9 cellular contexts compared by ENCODE assay signal in genomic region chr2:28643911-28644334, GRCh38.
DNase-seq lines count a peak whose midpoint lies in the region; ATAC-seq and TF ChIP-seq lines count a peak whose summit lies in the region.
"Had no signal": no experiment of that assay in that cellular context is flagged by ENCODE, and none has a peak within 500 bp of the region (broad histone marks: within the 10 kb centered on the region; RNA-seq: fewer than 3 reads in every experiment).

No MANE protein-coding gene starts in this region.

- intact Hi-C loops in MCF 10A (cut with micrococcal nuclease) = loop anchor here (2.0 to 5.0 kb wide), 2 partner anchors 73 to 108 kb away; partner anchors contain the start of gene PPP1CB
- intact Hi-C loops in lower lobe of right lung (cut with DNase I) = no loop called here
- intact Hi-C loops in activated T-helper 2 cell treated with anti-CD3 and anti-CD28 coated beads, Interferon-gamma antibody, Interleukin-2, Interleukin-4, amounts not matched to agents 10 μg/mL and 5 μg/mL and 100 μg/mL, durations not matched to agents 14 hours and 24 hours and 36 hours (cut with micrococcal nuclease) = no loop called here

- H3K36me3 Mint-ChIP-seq in MCF 10A (ENCODE audit: insufficient read depth, unreplicated experiment) = no peaks in the 10 kb centered on the region
- H3K36me3 Mint-ChIP-seq in activated T-helper 2 cell treated with anti-CD3 and anti-CD28 coated beads, Interferon-gamma antibody, Interleukin-2, Interleukin-4, amounts not matched to agents 10 μg/mL and 5 μg/mL and 100 μg/mL, durations not matched to agents 14 hours and 24 hours and 36 hours (ENCODE audit: low read depth) = no peaks in the 10 kb centered on the region

- BruUV-seq in MCF 10A (replicated peaks; lab: Mats Ljungman, UMichigan) = no TSS peak

- CTCF ChIA-PET in MCF 10A (lab: Yijun Ruan, JAX) = interaction anchor here (1.7 kb wide), 1 partner anchor 49 kb away, joined by 8 read pairs; no protein-coding TSS in a partner anchor

- peak overlapping the region; percentile 59 for H3K27ac Mint-ChIP-seq in MCF 10A (ENCODE audit: low read depth, unreplicated experiment)
- H3K27ac Mint-ChIP-seq in activated T-helper 2 cell treated with anti-CD3 and anti-CD28 coated beads, Interferon-gamma antibody, Interleukin-2, Interleukin-4, amounts not matched to agents 10 μg/mL and 5 μg/mL and 100 μg/mL, durations not matched to agents 14 hours and 24 hours and 36 hours = no peak overlapping the region

- no peak overlapping the region for H3K9ac ChIP-seq in mesendoderm (ENCODE audit: low read length)

- POLR2A ChIA-PET in MCF 10A (lab: Yijun Ruan, JAX) = interaction anchor here (0.6 to 2.1 kb wide), 17 partner anchors 11 to 157 kb away, joined by 3 to 10 read pairs (median 4); partner anchors contain the start of gene PPP1CB

- H2BK120ac ChIP-seq in mesendoderm (ENCODE audit: low read depth, low read length) = no peak overlapping the region

- no peak overlapping the region for H4K8ac ChIP-seq in mesendoderm (ENCODE audit: low read depth, low read length)

- no peak overlapping the region for H3K4ac ChIP-seq in mesendoderm (ENCODE audit: low read depth, low read length)

- no peak overlapping the region for H3K18ac ChIP-seq in mesendoderm (ENCODE audit: low read length)

- H3K4me1 ChIP-seq in lower lobe of right lung (peaks cover 5% of the 10 kb centered on the region), mesendoderm (ENCODE audit: control insufficient read depth, low read depth, low read length) (no peaks in the 10 kb centered on the region)

- H3K27me3 Mint-ChIP-seq in MCF 10A (ENCODE audit: insufficient read depth, unreplicated experiment) = no peaks in the 10 kb centered on the region
- no peaks in the 10 kb centered on the region for H3K27me3 Mint-ChIP-seq in activated T-helper 2 cell treated with anti-CD3 and anti-CD28 coated beads, Interferon-gamma antibody, Interleukin-2, Interleukin-4, amounts not matched to agents 10 μg/mL and 5 μg/mL and 100 μg/mL, durations not matched to agents 14 hours and 24 hours and 36 hours (ENCODE audit: low read depth)

- no peak overlapping the region for H2BK5ac ChIP-seq in mesendoderm (ENCODE audit: low read length)

- H3K27ac ChIP-seq in lower lobe of right lung (peak overlapping the region; percentile 51), mesendoderm (ENCODE audit: low read depth, low read length) (no peak overlapping the region)

- no peaks in the 10 kb centered on the region for H3K9me3 Mint-ChIP-seq in MCF 10A (ENCODE audit: unreplicated experiment)
- no peaks in the 10 kb centered on the region for H3K9me3 Mint-ChIP-seq in activated T-helper 2 cell treated with anti-CD3 and anti-CD28 coated beads, Interferon-gamma antibody, Interleukin-2, Interleukin-4, amounts not matched to agents 10 μg/mL and 5 μg/mL and 100 μg/mL, durations not matched to agents 14 hours and 24 hours and 36 hours

- no peaks in the 10 kb centered on the region for H3K79me2 ChIP-seq in mesendoderm (ENCODE audit: control insufficient read depth, insufficient read depth, low read length)

- H3K9me3 ChIP-seq in MG63 = no peaks in the 10 kb centered on the region
- H3K9me3 ChIP-seq in lower lobe of right lung = no peaks in the 10 kb centered on the region
- H3K9me3 ChIP-seq: thyroid gland had no signal

- no peak for ATAC-seq in lower lobe of right lung

- TF ChIP-seq CTCF in MCF 10A (IDR thresholded peaks at IDR 0.05; ENCODE audit: unreplicated experiment) = no peak
- TF ChIP-seq CTCF in lower lobe of right lung (IDR thresholded peaks at IDR 0.05) = no peak

- no peak overlapping the region for H3K4me3 ChIP-seq in MG63
- H3K4me3 ChIP-seq in lower lobe of right lung = no peak overlapping the region
- no peak overlapping the region for H3K4me3 ChIP-seq in mesendoderm (ENCODE audit: low read length)
- H3K4me3 ChIP-seq: thyroid gland had no signal

- peaks cover 35% of the 10 kb centered on the region for H3K4me1 Mint-ChIP-seq in MCF 10A (ENCODE audit: insufficient read depth, unreplicated experiment)
- H3K4me1 Mint-ChIP-seq in activated T-helper 2 cell treated with anti-CD3 and anti-CD28 coated beads, Interferon-gamma antibody, Interleukin-2, Interleukin-4, amounts not matched to agents 10 μg/mL and 5 μg/mL and 100 μg/mL, durations not matched to agents 14 hours and 24 hours and 36 hours (ENCODE audit: low read depth) = peaks cover 22% of the 10 kb centered on the region

- peak; percentile 86 for DNase-seq in AG08395 (ENCODE audit: low spot score)
- DNase-seq in MG63 = peak; percentile 68
- peak; percentile 76 for DNase-seq in MCF 10A (ENCODE audit: unreplicated experiment)
- no peak for DNase-seq in lower lobe of right lung
- no peak for DNase-seq in mesendoderm
- DNase-seq in ureter (ENCODE audit: low spot score) = no peak
- DNase-seq in NCI-H1694 (lab: John Stamatoyannopoulos, UW) = no peak
- DNase-seq in activated T-helper 2 cell treated with anti-CD3 and anti-CD28 coated beads, Interferon-gamma antibody, Interleukin-2, Interleukin-4, amounts not matched to agents 10 μg/mL and 5 μg/mL and 100 μg/mL, durations not matched to agents 14 hours and 24 hours and 36 hours (ENCODE audit: low spot score) = no peak

- no peak overlapping the region for H4K5ac ChIP-seq in mesendoderm (ENCODE audit: low read length)

- no peak overlapping the region for H3K23ac ChIP-seq in mesendoderm (ENCODE audit: low read length)

- no peaks in the 10 kb centered on the region for H3K27me3 ChIP-seq in MG63
- no peaks in the 10 kb centered on the region for H3K27me3 ChIP-seq in lower lobe of right lung (ENCODE audit: low read depth)
- H3K27me3 ChIP-seq in mesendoderm (ENCODE audit: insufficient read depth, low read length, poor library complexity) = no peaks in the 10 kb centered on the region
- H3K27me3 ChIP-seq: thyroid gland had no signal

- no CpG with 5 or more reads among the region's 11 CpGs for WGBS in mesendoderm (ENCODE audit: extremely low coverage, insufficient coverage, low lambda C conversion rate)

- no peak overlapping the region for H2AK5ac ChIP-seq in mesendoderm (ENCODE audit: low read length)

- no peak overlapping the region for H3K56ac ChIP-seq in mesendoderm (ENCODE audit: low read length)

- H2BK15ac ChIP-seq in mesendoderm (replicated peaks; ENCODE audit: low read depth) = no peak overlapping the region

- H3K79me1 ChIP-seq in mesendoderm (ENCODE audit: low read length) = no peaks in the 10 kb centered on the region

- H3K36me3 ChIP-seq in MG63 (no peaks in the 10 kb centered on the region), lower lobe of right lung (no peaks in the 10 kb centered on the region), mesendoderm (ENCODE audit: control insufficient read depth, insufficient read depth, low read length) (no peaks in the 10 kb centered on the region)
- H3K36me3 ChIP-seq: thyroid gland had no signal

- H3K4me2 ChIP-seq in mesendoderm (ENCODE audit: low read length) = no peak overlapping the region

- H3K4me3 Mint-ChIP-seq in MCF 10A (ENCODE audit: unreplicated experiment) = peak overlapping the region; percentile 47
- H3K4me3 Mint-ChIP-seq in activated T-helper 2 cell treated with anti-CD3 and anti-CD28 coated beads, Interferon-gamma antibody, Interleukin-2, Interleukin-4, amounts not matched to agents 10 μg/mL and 5 μg/mL and 100 μg/mL, durations not matched to agents 14 hours and 24 hours and 36 hours (ENCODE audit: low read depth) = no peak overlapping the region

Comparison
In these comparisons a context has a peak if more than half of its experiments do, and no peak if none do; other contexts are left out.
1. DNase-seq: peak in AG08395 (single experiment), MG63 (single experiment) and MCF 10A (single experiment); none in lower lobe of right lung (single experiment), mesendoderm (single experiment), ureter (single experiment), NCI-H1694 (single experiment) and activated T-helper 2 cell treated with anti-CD3 and anti-CD28 coated beads, Interferon-gamma antibody, Interleukin-2, Interleukin-4, amounts not matched to agents 10 μg/mL and 5 μg/mL and 100 μg/mL, durations not matched to agents 14 hours and 24 hours and 36 hours (single experiment).